23 cellular contexts compared by ENCODE assay signal in the genomic region with DNA sequence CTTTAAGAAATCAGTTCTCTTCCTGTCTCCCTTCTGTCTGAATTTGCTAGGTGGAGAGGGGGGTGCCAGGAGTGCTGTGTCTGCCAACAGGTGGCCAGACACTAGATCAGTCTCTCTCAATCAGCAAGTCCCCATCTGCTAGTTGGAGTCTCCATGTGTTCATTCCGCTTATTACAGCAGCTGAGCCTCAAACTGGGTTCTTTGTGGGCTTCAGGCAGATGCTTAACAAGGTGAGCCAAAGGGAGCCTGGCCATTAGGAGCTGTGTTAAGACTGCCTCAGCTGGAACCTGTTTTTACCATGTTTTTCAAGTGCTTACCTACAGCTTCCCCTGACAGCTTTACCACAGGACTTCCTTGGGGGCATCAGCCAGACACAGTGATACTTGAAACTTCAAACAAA.
DNase-seq lines count a peak whose midpoint lies in the region; ATAC-seq, FAIRE-seq and TF ChIP-seq lines count a peak whose summit lies in the region.
"Had no signal": no experiment of that assay in that cellular context is flagged by ENCODE, and none has a peak within 500 bp of the region (broad histone marks: within the 10 kb centered on the region; RNA-seq: fewer than 3 reads in every experiment).

No MANE protein-coding gene starts in this region.

- TF ChIP-seq CTCF in D721Med (IDR thresholded peaks at IDR 0.05; ENCODE audit: insufficient read depth, missing control alignments) (no peak), HEK293 (tag by site-specific recombination; IDR thresholded peaks at IDR 0.05) (no peak), glutamatergic neuron (IDR thresholded peaks at IDR 0.05; ENCODE audit: partially characterized antibody, unreplicated experiment) (no peak), testis (IDR thresholded peaks at IDR 0.05) (no peak)

- 97 to 100% methylated on average over 1 of the region's 1 CpG for WGBS in testis, 2 donors

- H3K4me3 Mint-ChIP-seq in glutamatergic neuron (ENCODE audit: unreplicated experiment): peak overlapping the region; percentile 33
- H3K4me3 Mint-ChIP-seq: activated CD4-positive, alpha-beta memory T cell treated with anti-CD3 and anti-CD28 coated beads for 36 hours; activated naive CD8-positive, alpha-beta T cell treated with anti-CD3 and anti-CD28 coated beads, Interleukin-2, amount 50 U/mL, for 24 hours had no signal

- H3K36me3 Mint-ChIP-seq in glutamatergic neuron (ENCODE audit: unreplicated experiment): no peaks in the 10 kb centered on the region
- H3K36me3 Mint-ChIP-seq: activated CD4-positive, alpha-beta memory T cell treated with anti-CD3 and anti-CD28 coated beads for 36 hours had no signal

- peak; percentile 73 for FAIRE-seq in D721Med (lab: Jason Lieb, UNC)
- FAIRE-seq: GM12892, islet of Langerhans, urothelium cell line had no signal

- no peaks in the 10 kb centered on the region for H3K36me3 ChIP-seq in HEK293 (ENCODE audit: control insufficient read depth in 2 of 2, insufficient read depth in 1 of 2, low read length in 2 of 2)
- no peaks in the 10 kb centered on the region for H3K36me3 ChIP-seq in testis (ENCODE audit: low read depth, missing control alignments)

- H3K4me1 Mint-ChIP-seq in glutamatergic neuron (ENCODE audit: low read depth, unreplicated experiment): peaks cover 31% of the 10 kb centered on the region
- H3K4me1 Mint-ChIP-seq: activated naive CD8-positive, alpha-beta T cell treated with anti-CD3 and anti-CD28 coated beads, Interleukin-2, amount 50 U/mL, for 24 hours had no signal

- no peak overlapping the region for H3K4me3 ChIP-seq in HEK293 (ENCODE audit: low read depth, low read length)
- H3K4me3 ChIP-seq in testis: no peak overlapping the region

- no peak for TF ChIP-seq POLR2A in testis (IDR thresholded peaks at IDR 0.05)

- no peaks in the 10 kb centered on the region for H3K4me1 ChIP-seq in HEK293 (ENCODE audit: control insufficient read depth, insufficient read depth, low read length)
- no peaks in the 10 kb centered on the region for H3K4me1 ChIP-seq in testis
- H3K4me1 ChIP-seq: foreskin keratinocyte had no signal

- CTCF ChIA-PET in HEK293 (lab: Yijun Ruan, JAX): no interaction called here

- DNase-seq in D721Med (ENCODE audit: insufficient read length, low spot score) (no peak), NCI-H69 (lab: John Stamatoyannopoulos, UW) (peak; percentile 82), glutamatergic neuron (peak; percentile 51), GF-D8 (lab: John Stamatoyannopoulos, UW) (no peak), COR-L47 (lab: John Stamatoyannopoulos, UW) (no peak), testis (no peak)
- DNase-seq: activated CD4-positive, alpha-beta memory T cell treated with anti-CD3 and anti-CD28 coated beads for 36 hours; activated CD4-positive, CD25-positive, alpha-beta regulatory T cell; activated gamma-delta T cell; activated naive CD8-positive, alpha-beta T cell treated with anti-CD3 and anti-CD28 coated beads, Interleukin-2, amount 50 U/mL, for 24 hours; effector CD4-positive, alpha-beta T cell; foreskin keratinocyte; Karpas-422; NCI-H1048; substantia nigra; T-helper 9 cell had no signal

- no peak overlapping the region for H3K27ac ChIP-seq in HEK293 (ENCODE audit: extremely low read depth, low read depth, low read length)
- H3K27ac ChIP-seq in testis: no peak overlapping the region
- H3K27ac ChIP-seq: foreskin keratinocyte had no signal

- intact Hi-C loops in testis (cut with DNase I; ENCODE audit: low total_unique reads): no loop called here

- H3K9me3 ChIP-seq in HEK293 (ENCODE audit: control insufficient read depth, insufficient read depth, low read depth, low read length) (no peaks in the 10 kb centered on the region), testis (no peaks in the 10 kb centered on the region)

- no peaks in the 10 kb centered on the region for H3K27me3 ChIP-seq in testis
- H3K27me3 ChIP-seq: foreskin keratinocyte had no signal

- POLR2A ChIA-PET in HEK293 (lab: Yijun Ruan, JAX): no interaction called here

- H3K27me3 Mint-ChIP-seq in glutamatergic neuron (ENCODE audit: unreplicated experiment): peaks cover 4% of the 10 kb centered on the region
- H3K27me3 Mint-ChIP-seq: activated CD4-positive, alpha-beta memory T cell treated with anti-CD3 and anti-CD28 coated beads for 36 hours; activated naive CD8-positive, alpha-beta T cell treated with anti-CD3 and anti-CD28 coated beads, Interleukin-2, amount 50 U/mL, for 24 hours; progenitor cell of endocrine pancreas had no signal

- H3K27ac Mint-ChIP-seq in glutamatergic neuron (ENCODE audit: unreplicated experiment): peak overlapping the region; percentile 94
- H3K27ac Mint-ChIP-seq: activated CD4-positive, alpha-beta memory T cell treated with anti-CD3 and anti-CD28 coated beads for 36 hours; activated naive CD8-positive, alpha-beta T cell treated with anti-CD3 and anti-CD28 coated beads, Interleukin-2, amount 50 U/mL, for 24 hours; progenitor cell of endocrine pancreas had no signal

- no peak for ATAC-seq in HG02970 (IDR thresholded peaks at IDR 0.05; ENCODE audit: low FRiP score, unreplicated experiment)
- ATAC-seq: activated naive CD8-positive, alpha-beta T cell treated with anti-CD3 and anti-CD28 coated beads, Interleukin-2, amount 50 U/mL, for 24 hours; foreskin keratinocyte; Panc1 had no signal

- peaks cover 4% of the 10 kb centered on the region for H3K9me3 Mint-ChIP-seq in glutamatergic neuron (ENCODE audit: unreplicated experiment)

TF ChIP-seq in HEK293, 187 proteins besides CTCF, POLR2A, EP300 and RAD21:
- TF ChIP-seq SCRT2 (tag by site-specific recombination; IDR thresholded peaks at IDR 0.05): peak; percentile 57; the same call in 1 of the 2 replicates
- TF ChIP-seq ZIC2 (tag by site-specific recombination; IDR thresholded peaks at IDR 0.05): peak; percentile 88
- TF ChIP-seq ZSCAN30 (tag by site-specific recombination; IDR thresholded peaks at IDR 0.05): no peak

Comparison
In these comparisons a context has a peak if more than half of its experiments do, and no peak if none do; other contexts are left out.
1. DNase-seq: peak in NCI-H69 (single experiment) and glutamatergic neuron (single experiment); none in D721Med (single experiment), GF-D8 (single experiment), COR-L47 (single experiment) and testis (single experiment).